In genomic region chr6:30723159-30723842, GRCh38 we compare ENCODE assay signal across 8 cellular contexts. TPM values are rescaled to one million over a fixed set of nuclear protein-coding genes. Genes with fewer than 3 reads are reported as not detected.
DNase-seq lines count a peak whose midpoint lies in the region; ATAC-seq, FAIRE-seq and TF ChIP-seq lines count a peak whose summit lies in the region.
"Not testable (repeated sequence)": the region's sequence is repeated elsewhere in the genome, so short reads cannot be mapped to it uniquely, and the experiment has no call there.

No MANE protein-coding gene starts in this region.

- H3K4me3 ChIP-seq in Jurkat, Clone E6-1 (ENCODE audit: low read length) = peak overlapping the region; percentile 93
- not testable (repeated sequence) for H3K4me3 ChIP-seq in HepG2 (replicated peaks in 1 of 3; ENCODE audit: insufficient read depth in 1 of 3, low read depth in 2 of 3, low read length in 3 of 3); parathyroid adenoma (ENCODE audit: low read depth, low read length); uterus

- H3K4me3 Mint-ChIP-seq in Calu3 (ENCODE audit: low read depth, unreplicated experiment) = peak overlapping the region; percentile 92
- peak overlapping the region; percentile 93 for H3K4me3 Mint-ChIP-seq in T-helper 2 cell treated with Interferon-gamma antibody and Interleukin-4, amounts not matched to agents 5 μg/mL and 100 μg/mL, for 36 hours
- peak overlapping the region; percentile 99 for H3K4me3 Mint-ChIP-seq in activated naive CD8-positive, alpha-beta T cell
- peak overlapping the region; percentile 99 for H3K4me3 Mint-ChIP-seq in endothelial cell (ENCODE audit: unreplicated experiment)

- H3K27ac Mint-ChIP-seq in Calu3 (ENCODE audit: unreplicated experiment) (peak overlapping the region; percentile 86), endothelial cell (ENCODE audit: unreplicated experiment) (peak overlapping the region; percentile 49)
- peak overlapping the region; percentile 92 for H3K27ac Mint-ChIP-seq in T-helper 2 cell treated with Interferon-gamma antibody and Interleukin-4, amounts not matched to agents 5 μg/mL and 100 μg/mL, for 36 hours
- peak overlapping the region; percentile 99 for H3K27ac Mint-ChIP-seq in activated naive CD8-positive, alpha-beta T cell

- not testable (repeated sequence) for H3K27me3 Mint-ChIP-seq in Calu3 (ENCODE audit: unreplicated experiment); T-helper 2 cell treated with Interferon-gamma antibody and Interleukin-4, amounts not matched to agents 5 μg/mL and 100 μg/mL, for 36 hours (ENCODE audit: low read depth); activated naive CD8-positive, alpha-beta T cell
- H3K27me3 Mint-ChIP-seq in endothelial cell (ENCODE audit: unreplicated experiment) = peaks cover 24% of the 10 kb centered on the region

- H2AFZ ChIP-seq in HepG2 (ENCODE audit: low read length); parathyroid adenoma: not testable (repeated sequence)

- FAIRE-seq in HepG2 (lab: Jason Lieb, UNC) = not testable (repeated sequence)

- not testable (repeated sequence) for TF ChIP-seq CTCF in Calu3 (IDR thresholded peaks at IDR 0.05; ENCODE audit: unreplicated experiment); endothelial cell (IDR thresholded peaks at IDR 0.05; ENCODE audit: unreplicated experiment); HepG2 (CRISPR knock-in tag; IDR thresholded peaks at IDR 0.05); parathyroid adenoma (IDR thresholded peaks at IDR 0.05); uterus (IDR thresholded peaks at IDR 0.05)

- not testable (repeated sequence) for DNase-seq in Calu3; Jurkat, Clone E6-1 (ENCODE audit: low read depth, low spot score); T-helper 2 cell treated with Interferon-gamma antibody and Interleukin-4, amounts not matched to agents 5 μg/mL and 100 μg/mL, for 36 hours (ENCODE audit: low spot score); endothelial cell (ENCODE audit: low spot score); HepG2 (ENCODE audit: low spot score); uterus

- peaks cover 44% of the 10 kb centered on the region for H4K20me1 ChIP-seq in HepG2 (ENCODE audit: insufficient read depth, low read length)

- H3K4me1 Mint-ChIP-seq in Calu3 (ENCODE audit: low read depth, unreplicated experiment) (peaks cover 43% of the 10 kb centered on the region), endothelial cell (ENCODE audit: unreplicated experiment) (peaks cover 44% of the 10 kb centered on the region)
- H3K4me1 Mint-ChIP-seq in T-helper 2 cell treated with Interferon-gamma antibody and Interleukin-4, amounts not matched to agents 5 μg/mL and 100 μg/mL, for 36 hours (ENCODE audit: low read depth) = peaks cover 40% of the 10 kb centered on the region
- H3K4me1 Mint-ChIP-seq in activated naive CD8-positive, alpha-beta T cell (ENCODE audit: low read depth) = peaks cover 51% of the 10 kb centered on the region

- peaks cover 17 to 44% of the 10 kb centered on the region in 2 experiments for H3K36me3 ChIP-seq in HepG2 (replicated peaks in 1 of 2; ENCODE audit: control insufficient read depth in 1 of 2, insufficient read depth in 2 of 2, low read length in 2 of 2)
- H3K36me3 ChIP-seq in parathyroid adenoma (ENCODE audit: control insufficient read depth, insufficient read depth, low read length); uterus: not testable (repeated sequence)

- not testable (repeated sequence) for H3K27me3 ChIP-seq in HepG2 (ENCODE audit: control insufficient read depth in 1 of 2, insufficient read depth in 2 of 2, low read length in 2 of 2); parathyroid adenoma (ENCODE audit: control insufficient read depth, insufficient read depth, low read length); uterus

- not testable (repeated sequence) for ATAC-seq in HepG2

- H3K27ac ChIP-seq in HepG2 (ENCODE audit: extremely low read length, insufficient read depth, low read length) = not testable (repeated sequence)
- peak overlapping the region; percentile 55 for H3K27ac ChIP-seq in parathyroid adenoma
- peak overlapping the region; percentile 21 to 91 for H3K27ac ChIP-seq in uterus

- TF ChIP-seq POLR2A in HepG2 (IDR thresholded peaks at IDR 0.05; ENCODE audit: insufficient read depth in 1 of 2, low read depth in 2 of 2, low read length in 2 of 2) = peak in 1 of 2 experiments; percentile 18; a peak in 2 of 4 replicates
- TF ChIP-seq POLR2A in uterus (IDR thresholded peaks at IDR 0.05) = not testable (repeated sequence)

- H3K4me1 ChIP-seq in HepG2 (ENCODE audit: insufficient read depth, low read length) (peaks cover 53% of the 10 kb centered on the region), parathyroid adenoma (peaks cover 16% of the 10 kb centered on the region)
- H3K4me1 ChIP-seq in uterus = not testable (repeated sequence)

- peaks cover 46% of the 10 kb centered on the region for H3K79me2 ChIP-seq in HepG2 (ENCODE audit: insufficient read depth, low read length)
- H3K79me2 ChIP-seq in parathyroid adenoma = not testable (repeated sequence)

- not testable (repeated sequence) for TF ChIP-seq RAD21 in HepG2 (CRISPR knock-in tag; IDR thresholded peaks at IDR 0.05)

- BruUV-seq in Calu3 (replicated peaks; lab: Mats Ljungman, UMichigan); HepG2 (replicated peaks; lab: Mats Ljungman, UMichigan): not testable (repeated sequence)

- 95% methylated on average over 16 of the region's 16 CpGs for WGBS in HepG2 (ENCODE audit: low lambda C conversion rate)

- not testable (repeated sequence) for H3K9me3 Mint-ChIP-seq in Calu3 (ENCODE audit: low read depth, unreplicated experiment); T-helper 2 cell treated with Interferon-gamma antibody and Interleukin-4, amounts not matched to agents 5 μg/mL and 100 μg/mL, for 36 hours; activated naive CD8-positive, alpha-beta T cell (ENCODE audit: low read depth); endothelial cell (ENCODE audit: unreplicated experiment)

- in situ Hi-C loops in HepG2 (cut with HindIII; ENCODE audit: extremely low pct_ligation_motif_present, low pct_unique_long_range_greater_than_20kb) = loop anchor here (5.0 to 10.0 kb wide), 2 partner anchors 46 to 238 kb away; partner anchors contain the start of gene HLA-E

- CTCF ChIA-PET in Calu3 (lab: Charles Lee) = interaction anchor here (1.8 to 5.0 kb wide), 2 partner anchors 41 to 44 kb away, joined by 7 to 72 read pairs; no protein-coding TSS in a partner anchor
- CTCF ChIA-PET in HepG2 (lab: Yijun Ruan, JAX; ENCODE audit: low intra/inter-chr PET ratio, low total read pairs) = interaction anchor here (0.9 to 3.5 kb wide), 9 partner anchors 8 to 154 kb away, joined by 3 to 130 read pairs (median 4); partner anchors contain the start of gene DHX16

- intact Hi-C loops in Calu3 (cut with micrococcal nuclease; ENCODE audit: unreplicated experiment) (loop anchor here (5.0 to 10.0 kb wide), 3 partner anchors 106 to 238 kb away; partner anchors contain the start of genes HLA-E, MRPS18B and PPP1R10), HepG2 (cut with micrococcal nuclease; ENCODE audit: unreplicated experiment) (loop anchor here (5.0 kb wide), 2 partner anchors 154 to 241 kb away; no protein-coding TSS in a partner anchor), uterus (cut with DNase I; ENCODE audit: low total_unique reads) (loop anchor here (2.0 kb wide), 1 partner anchor 44 kb away; no protein-coding TSS in a partner anchor)

- peak overlapping the region; percentile 82; the same call in 1 of the 2 replicates for H3K4me2 ChIP-seq in HepG2 (ENCODE audit: low read depth, low read length)
- H3K4me2 ChIP-seq in parathyroid adenoma (ENCODE audit: low read length) = not testable (repeated sequence)

- not testable (repeated sequence) for TF ChIP-seq EP300 in HepG2 (IDR thresholded peaks at IDR 0.05; ENCODE audit: low read depth in 2 of 2, low read length in 2 of 2); HepG2 (CRISPR knock-in tag; IDR thresholded peaks at IDR 0.05; ENCODE audit: borderline replicate concordance)

- H3K9ac ChIP-seq in HepG2 (ENCODE audit: insufficient read depth, low read depth, low read length); parathyroid adenoma: not testable (repeated sequence)

- not testable (repeated sequence) for H3K9me3 ChIP-seq in HepG2 (ENCODE audit: low read length); parathyroid adenoma (ENCODE audit: control insufficient read depth, low read length); uterus

- H3K36me3 Mint-ChIP-seq in Calu3 (ENCODE audit: insufficient read depth, unreplicated experiment) (peaks cover 93% of the 10 kb centered on the region), endothelial cell (ENCODE audit: low read depth, unreplicated experiment) (peaks cover 58% of the 10 kb centered on the region)
- peaks cover 65% of the 10 kb centered on the region for H3K36me3 Mint-ChIP-seq in T-helper 2 cell treated with Interferon-gamma antibody and Interleukin-4, amounts not matched to agents 5 μg/mL and 100 μg/mL, for 36 hours (ENCODE audit: low read depth)
- H3K36me3 Mint-ChIP-seq in activated naive CD8-positive, alpha-beta T cell = peaks cover 10% of the 10 kb centered on the region

- POLR2A ChIA-PET in HepG2 (lab: Yijun Ruan, JAX) = interaction anchor here (0.9 to 5.0 kb wide), 14 partner anchors 8 to 108 kb away, joined by 3 to 92 read pairs (median 10); partner anchors contain the start of genes DHX16, FLOT1, IER3 and MRPS18B

RNA-seq across cellular contexts. Expression of gene TUBB, which starts 3.1 kb away (rescaled TPM):
- 967 and 1,123 TPM in 2 replicates for total RNA-seq in Calu3 (2022)
- 2,432 TPM for polyA plus RNA-seq in Jurkat, Clone E6-1 (2012; ENCODE audit: insufficient read depth, insufficient read length)
- 1,094 TPM for total RNA-seq in endothelial cell (ENCODE audit: unreplicated experiment)
- total RNA-seq in HepG2 (2016; rRNA removed; fragmentation: Illumina TruSeq; extraction: Trizol) = 911 and 1,275 TPM in 2 replicates
- total RNA-seq in HepG2 (2016; cell fraction: cytosol; rRNA removed; fragmentation: Illumina TruSeq; extraction: Trizol; ENCODE audit: low read depth) = 241 and 250 TPM in 2 replicates
- total RNA-seq in HepG2 (2016; cell fraction: insoluble cytoplasmic fraction; rRNA removed; fragmentation: Illumina TruSeq; extraction: Trizol) = 892 and 1,275 TPM in 2 replicates
- 542 and 545 TPM in 2 replicates for total RNA-seq in HepG2 (2016; cell fraction: membrane; rRNA removed; fragmentation: Illumina TruSeq; extraction: Trizol)
- total RNA-seq in HepG2 (2016; cell fraction: nucleus; rRNA removed; fragmentation: Illumina TruSeq; extraction: Trizol) = 386 and 402 TPM in 2 replicates
- 980 and 1,163 TPM in 2 replicates for polyA plus RNA-seq in HepG2 (2011; rRNA removed)
- polyA plus RNA-seq in HepG2 (2011; cell fraction: cytosol; rRNA removed) = 853 and 1,099 TPM in 2 replicates
- polyA plus RNA-seq in HepG2 (2011; cell fraction: nucleus; rRNA removed) = 241 and 246 TPM in 2 replicates
- 478 and 597 TPM in 2 replicates for polyA plus RNA-seq in HepG2 (2012)
- polyA plus RNA-seq in HepG2 (2016; cell fraction: cytosol; fragmentation: Illumina TruSeq; extraction: Trizol; ENCODE audit: low read depth) = 300 and 321 TPM in 2 replicates
- polyA plus RNA-seq in HepG2 (2016; cell fraction: insoluble cytoplasmic fraction; fragmentation: Illumina TruSeq; extraction: Trizol; ENCODE audit: low read depth) = 2,019 and 2,085 TPM in 2 replicates
- 586 and 657 TPM in 2 replicates for polyA plus RNA-seq in HepG2 (2016; cell fraction: membrane; fragmentation: Illumina TruSeq; extraction: Trizol; ENCODE audit: low read depth)
- polyA plus RNA-seq in HepG2 (2016; cell fraction: nucleus; fragmentation: Illumina TruSeq; extraction: Trizol; ENCODE audit: insufficient read depth, low read depth) = 686 and 716 TPM in 2 replicates
- polyA minus RNA-seq in HepG2 (2011; rRNA and poly(A)+ RNA removed; ENCODE audit: low replicate concordance) = 1,833 and 2,373 TPM in 2 replicates
- polyA minus RNA-seq in HepG2 (2011; cell fraction: cytosol; rRNA and poly(A)+ RNA removed) = 412 and 479 TPM in 2 replicates
- 105 and 134 TPM in 2 replicates for polyA minus RNA-seq in HepG2 (2011; cell fraction: nucleus; rRNA and poly(A)+ RNA removed)
- total RNA-seq in uterus = 100 to 1,000 TPM; 130 to 426 (median 290) TPM

RNA-seq across cellular contexts. Expression of gene MDC1, which starts 6.2 kb away (rescaled TPM):
- total RNA-seq in Calu3 (2022) = 62.4 and 66.6 TPM in 2 replicates
- 75.5 TPM for polyA plus RNA-seq in Jurkat, Clone E6-1 (2012; ENCODE audit: insufficient read depth, insufficient read length)
- 51.7 TPM for total RNA-seq in endothelial cell (ENCODE audit: unreplicated experiment)
- 8.4 and 20.5 TPM in 2 replicates for total RNA-seq in HepG2 (2016; rRNA removed; fragmentation: Illumina TruSeq; extraction: Trizol)
- 2.6 TPM in 2 replicates for total RNA-seq in HepG2 (2016; cell fraction: cytosol; rRNA removed; fragmentation: Illumina TruSeq; extraction: Trizol; ENCODE audit: low read depth)
- 9.0 and 18.7 TPM in 2 replicates for total RNA-seq in HepG2 (2016; cell fraction: insoluble cytoplasmic fraction; rRNA removed; fragmentation: Illumina TruSeq; extraction: Trizol)
- 7.6 TPM in 2 replicates for total RNA-seq in HepG2 (2016; cell fraction: membrane; rRNA removed; fragmentation: Illumina TruSeq; extraction: Trizol)
- total RNA-seq in HepG2 (2016; cell fraction: nucleus; rRNA removed; fragmentation: Illumina TruSeq; extraction: Trizol) = 18.3 and 20.9 TPM in 2 replicates
- 11.7 and 14.0 TPM in 2 replicates for polyA plus RNA-seq in HepG2 (2011; rRNA removed)
- polyA plus RNA-seq in HepG2 (2011; cell fraction: cytosol; rRNA removed) = 4.5 and 6.7 TPM in 2 replicates
- 39.8 and 42.9 TPM in 2 replicates for polyA plus RNA-seq in HepG2 (2011; cell fraction: nucleus; rRNA removed)
- 14.2 and 21.0 TPM in 2 replicates for polyA plus RNA-seq in HepG2 (2012)
- 1.2 and 1.3 TPM in 2 replicates for polyA plus RNA-seq in HepG2 (2016; cell fraction: cytosol; fragmentation: Illumina TruSeq; extraction: Trizol; ENCODE audit: low read depth)
- polyA plus RNA-seq in HepG2 (2016; cell fraction: insoluble cytoplasmic fraction; fragmentation: Illumina TruSeq; extraction: Trizol; ENCODE audit: low read depth) = 13.9 and 27.7 TPM in 2 replicates
- polyA plus RNA-seq in HepG2 (2016; cell fraction: membrane; fragmentation: Illumina TruSeq; extraction: Trizol; ENCODE audit: low read depth) = 2.2 and 3.4 TPM in 2 replicates
- 66.8 and 94.4 TPM in 2 replicates for polyA plus RNA-seq in HepG2 (2016; cell fraction: nucleus; fragmentation: Illumina TruSeq; extraction: Trizol; ENCODE audit: insufficient read depth, low read depth)
- 16.6 and 29.4 TPM in 2 replicates for polyA minus RNA-seq in HepG2 (2011; rRNA and poly(A)+ RNA removed; ENCODE audit: low replicate concordance)
- polyA minus RNA-seq in HepG2 (2011; cell fraction: cytosol; rRNA and poly(A)+ RNA removed) = 8.0 and 10.3 TPM in 2 replicates
- polyA minus RNA-seq in HepG2 (2011; cell fraction: nucleus; rRNA and poly(A)+ RNA removed) = 7.6 and 9.1 TPM in 2 replicates
- total RNA-seq in uterus = 10 to 100 TPM in 2 of 4 donors, 1 to 10 TPM in 2; 3.1 to 61.9 (median 10.2) TPM

RNA-seq across cellular contexts. Expression of gene FLOT1, which starts 19.2 kb away (rescaled TPM):
- total RNA-seq in Calu3 (2022) (240 and 243 TPM in 2 replicates), endothelial cell (ENCODE audit: unreplicated experiment) (136 TPM), HepG2 (2016; rRNA removed; fragmentation: Illumina TruSeq; extraction: Trizol) (77.8 and 82.3 TPM in 2 replicates), uterus (100 to 1,000 TPM in 1 of 4 donors, 10 to 100 TPM in 3; 47.1 to 155 (median 64.6) TPM)
- polyA plus RNA-seq in Jurkat, Clone E6-1 (2012; ENCODE audit: insufficient read depth, insufficient read length) = 139 TPM
- total RNA-seq in HepG2 (2016; cell fraction: cytosol; rRNA removed; fragmentation: Illumina TruSeq; extraction: Trizol; ENCODE audit: low read depth) = 113 and 115 TPM in 2 replicates
- total RNA-seq in HepG2 (2016; cell fraction: insoluble cytoplasmic fraction; rRNA removed; fragmentation: Illumina TruSeq; extraction: Trizol) = 72.3 and 79.6 TPM in 2 replicates
- 145 and 152 TPM in 2 replicates for total RNA-seq in HepG2 (2016; cell fraction: membrane; rRNA removed; fragmentation: Illumina TruSeq; extraction: Trizol)
- total RNA-seq in HepG2 (2016; cell fraction: nucleus; rRNA removed; fragmentation: Illumina TruSeq; extraction: Trizol) = 43.2 and 49.0 TPM in 2 replicates
- polyA plus RNA-seq in HepG2 (2011; rRNA removed) = 130 and 150 TPM in 2 replicates
- polyA plus RNA-seq in HepG2 (2011; cell fraction: cytosol; rRNA removed) = 126 and 128 TPM in 2 replicates
- 139 and 173 TPM in 2 replicates for polyA plus RNA-seq in HepG2 (2011; cell fraction: nucleus; rRNA removed)
- 119 and 142 TPM in 2 replicates for polyA plus RNA-seq in HepG2 (2012)
- polyA plus RNA-seq in HepG2 (2016; cell fraction: cytosol; fragmentation: Illumina TruSeq; extraction: Trizol; ENCODE audit: low read depth) = 217 and 220 TPM in 2 replicates
- polyA plus RNA-seq in HepG2 (2016; cell fraction: insoluble cytoplasmic fraction; fragmentation: Illumina TruSeq; extraction: Trizol; ENCODE audit: low read depth) = 116 and 125 TPM in 2 replicates
- polyA plus RNA-seq in HepG2 (2016; cell fraction: membrane; fragmentation: Illumina TruSeq; extraction: Trizol; ENCODE audit: low read depth) = 219 and 220 TPM in 2 replicates
- 146 and 154 TPM in 2 replicates for polyA plus RNA-seq in HepG2 (2016; cell fraction: nucleus; fragmentation: Illumina TruSeq; extraction: Trizol; ENCODE audit: insufficient read depth, low read depth)
- polyA minus RNA-seq in HepG2 (2011; rRNA and poly(A)+ RNA removed; ENCODE audit: low replicate concordance) = 102 and 133 TPM in 2 replicates
- 49.8 and 51.9 TPM in 2 replicates for polyA minus RNA-seq in HepG2 (2011; cell fraction: cytosol; rRNA and poly(A)+ RNA removed)
- 34.5 and 57.3 TPM in 2 replicates for polyA minus RNA-seq in HepG2 (2011; cell fraction: nucleus; rRNA and poly(A)+ RNA removed)

RNA-seq across cellular contexts. Expression of gene IER3, which starts 21.0 kb away (rescaled TPM):
- total RNA-seq in Calu3 (2022) (270 and 458 TPM in 2 replicates), endothelial cell (ENCODE audit: unreplicated experiment) (4.8 TPM), HepG2 (2016; rRNA removed; fragmentation: Illumina TruSeq; extraction: Trizol) (28.7 and 51.1 TPM in 2 replicates), uterus (10 to 100 TPM in 2 of 4 donors, 1 to 10 TPM in 1, under 1 TPM in 1; 0.88 to 23.8 (median 10.4) TPM)
- 17.7 TPM for polyA plus RNA-seq in Jurkat, Clone E6-1 (2012; ENCODE audit: insufficient read depth, insufficient read length)
- 83.5 and 89.8 TPM in 2 replicates for total RNA-seq in HepG2 (2016; cell fraction: cytosol; rRNA removed; fragmentation: Illumina TruSeq; extraction: Trizol; ENCODE audit: low read depth)
- 25.7 and 52.1 TPM in 2 replicates for total RNA-seq in HepG2 (2016; cell fraction: insoluble cytoplasmic fraction; rRNA removed; fragmentation: Illumina TruSeq; extraction: Trizol)
- total RNA-seq in HepG2 (2016; cell fraction: membrane; rRNA removed; fragmentation: Illumina TruSeq; extraction: Trizol) = 91.3 and 101 TPM in 2 replicates
- total RNA-seq in HepG2 (2016; cell fraction: nucleus; rRNA removed; fragmentation: Illumina TruSeq; extraction: Trizol) = 33.1 and 34.2 TPM in 2 replicates
- 131 and 151 TPM in 2 replicates for polyA plus RNA-seq in HepG2 (2011; rRNA removed)
- polyA plus RNA-seq in HepG2 (2011; cell fraction: cytosol; rRNA removed) = 117 TPM in 2 replicates
- polyA plus RNA-seq in HepG2 (2011; cell fraction: nucleus; rRNA removed) = 111 and 130 TPM in 2 replicates
- polyA plus RNA-seq in HepG2 (2012) = 130 and 313 TPM in 2 replicates
- 21.8 and 24.4 TPM in 2 replicates for polyA plus RNA-seq in HepG2 (2016; cell fraction: cytosol; fragmentation: Illumina TruSeq; extraction: Trizol; ENCODE audit: low read depth)
- 28.6 and 30.4 TPM in 2 replicates for polyA plus RNA-seq in HepG2 (2016; cell fraction: insoluble cytoplasmic fraction; fragmentation: Illumina TruSeq; extraction: Trizol; ENCODE audit: low read depth)
- polyA plus RNA-seq in HepG2 (2016; cell fraction: membrane; fragmentation: Illumina TruSeq; extraction: Trizol; ENCODE audit: low read depth) = 23.7 and 25.1 TPM in 2 replicates
- polyA plus RNA-seq in HepG2 (2016; cell fraction: nucleus; fragmentation: Illumina TruSeq; extraction: Trizol; ENCODE audit: insufficient read depth, low read depth) = 72.1 and 79.6 TPM in 2 replicates
- 19.0 and 307 TPM in 2 replicates for polyA minus RNA-seq in HepG2 (2011; rRNA and poly(A)+ RNA removed; ENCODE audit: low replicate concordance)
- 213 and 378 TPM in 2 replicates for polyA minus RNA-seq in HepG2 (2011; cell fraction: cytosol; rRNA and poly(A)+ RNA removed)
- polyA minus RNA-seq in HepG2 (2011; cell fraction: nucleus; rRNA and poly(A)+ RNA removed) = 95.2 and 99.7 TPM in 2 replicates

RNA-seq across cellular contexts. Expression of gene NRM, which starts 32.5 kb away (rescaled TPM):
- total RNA-seq in Calu3 (2022) (22.8 and 30.2 TPM in 2 replicates), endothelial cell (ENCODE audit: unreplicated experiment) (26.0 TPM), HepG2 (2016; rRNA removed; fragmentation: Illumina TruSeq; extraction: Trizol) (7.4 and 16.0 TPM in 2 replicates), uterus (10 to 100 TPM in 1 of 4 donors, 1 to 10 TPM in 2, under 1 TPM in 1; 0.59 to 29.3 (median 5.4) TPM)
- 75.0 TPM for polyA plus RNA-seq in Jurkat, Clone E6-1 (2012; ENCODE audit: insufficient read depth, insufficient read length)
- 6.4 and 6.8 TPM in 2 replicates for total RNA-seq in HepG2 (2016; cell fraction: cytosol; rRNA removed; fragmentation: Illumina TruSeq; extraction: Trizol; ENCODE audit: low read depth)
- 7.0 and 15.7 TPM in 2 replicates for total RNA-seq in HepG2 (2016; cell fraction: insoluble cytoplasmic fraction; rRNA removed; fragmentation: Illumina TruSeq; extraction: Trizol)
- 11.0 and 11.6 TPM in 2 replicates for total RNA-seq in HepG2 (2016; cell fraction: membrane; rRNA removed; fragmentation: Illumina TruSeq; extraction: Trizol)
- total RNA-seq in HepG2 (2016; cell fraction: nucleus; rRNA removed; fragmentation: Illumina TruSeq; extraction: Trizol) = 13.6 and 15.9 TPM in 2 replicates
- polyA plus RNA-seq in HepG2 (2011; rRNA removed) = 12.5 TPM in 2 replicates
- 10.6 and 14.5 TPM in 2 replicates for polyA plus RNA-seq in HepG2 (2011; cell fraction: cytosol; rRNA removed)
- polyA plus RNA-seq in HepG2 (2011; cell fraction: nucleus; rRNA removed) = 11.7 and 12.5 TPM in 2 replicates
- 11.9 and 19.8 TPM in 2 replicates for polyA plus RNA-seq in HepG2 (2012)
- 16.1 and 17.3 TPM in 2 replicates for polyA plus RNA-seq in HepG2 (2016; cell fraction: cytosol; fragmentation: Illumina TruSeq; extraction: Trizol; ENCODE audit: low read depth)
- 19.1 and 23.6 TPM in 2 replicates for polyA plus RNA-seq in HepG2 (2016; cell fraction: insoluble cytoplasmic fraction; fragmentation: Illumina TruSeq; extraction: Trizol; ENCODE audit: low read depth)
- 27.9 and 29.1 TPM in 2 replicates for polyA plus RNA-seq in HepG2 (2016; cell fraction: membrane; fragmentation: Illumina TruSeq; extraction: Trizol; ENCODE audit: low read depth)
- 46.7 and 53.9 TPM in 2 replicates for polyA plus RNA-seq in HepG2 (2016; cell fraction: nucleus; fragmentation: Illumina TruSeq; extraction: Trizol; ENCODE audit: insufficient read depth, low read depth)
- polyA minus RNA-seq in HepG2 (2011; rRNA and poly(A)+ RNA removed; ENCODE audit: low replicate concordance) = 28.0 and 30.7 TPM in 2 replicates
- polyA minus RNA-seq in HepG2 (2011; cell fraction: cytosol; rRNA and poly(A)+ RNA removed) = 9.8 and 11.5 TPM in 2 replicates
- polyA minus RNA-seq in HepG2 (2011; cell fraction: nucleus; rRNA and poly(A)+ RNA removed) = 3.3 and 4.5 TPM in 2 replicates

Comparison
In these comparisons a context has a peak if more than half of its experiments do, and no peak if none do; other contexts are left out.
1. H3K27ac Mint-ChIP-seq: peak in every context shown above with its lines; median percentile 99 in activated naive CD8-positive, alpha-beta T cell; 92 in T-helper 2 cell treated with Interferon-gamma antibody and Interleukin-4, amounts not matched to agents 5 μg/mL and 100 μg/mL, for 36 hours; 86 in Calu3; 49 in endothelial cell.